In genomic region chr4:98242538-98242937, GRCh38 we compare ENCODE assay signal across 29 cellular contexts.
"Had no signal": no experiment of that assay in that cellular context is flagged by ENCODE, and none has a peak within 500 bp of the region (broad histone marks: within the 10 kb centered on the region; RNA-seq: fewer than 3 reads in every experiment).

No MANE protein-coding gene starts in this region.

- DNase-seq: activated CD4-positive, alpha-beta T cell treated with anti-CD3 and anti-CD28 coated beads for 48 hours; activated CD4-positive, alpha-beta T cell treated with anti-CD3 and anti-CD28 coated beads, Interleukin-2, amount 50 U/mL, for 48 hours; activated CD8-positive, alpha-beta memory T cell treated with anti-CD3 and anti-CD28 coated beads for 24 hours; activated effector memory CD4-positive, alpha-beta T cell treated with Interleukin-2 at 50 U/mL for 16 hours; activated naive CD4-positive, alpha-beta T cell treated with Interleukin-2 at 50 U/mL for 16 hours; endodermal cell; foreskin melanocyte; heart right ventricle; kidney glomerular epithelial cell; left lung; lower lobe of right lung; mesendoderm; natural killer cell; right lobe of liver; stimulated activated CD4-positive, alpha-beta T cell treated with anti-CD3 and anti-CD28 coated beads, Interleukin-1b, Interleukin-23, amount 100 ng/mL, for 48 hours; stimulated activated CD4-positive, alpha-beta T cell treated with anti-CD3 and anti-CD28 coated beads, Interleukin-4, amount 100 ng/mL, for 4 hours; stimulated activated CD8-positive, alpha-beta memory T cell treated with anti-CD3 and anti-CD28 coated beads, Interleukin-4, amount 100 ng/mL, for 48 hours; stimulated activated naive B cell treated with anti-CD40 and anti-IgM and Interleukin-4, amounts not matched to agents 10 μg/mL and 1 μg/mL and 100 μg/mL, for 72 hours; stomach; T1000; thyroid gland; upper lobe of left lung; WERI-Rb-1 had no signal

- H3K4me3 ChIP-seq: ascending aorta, breast epithelium, esophagus muscularis mucosa, heart right ventricle, left lung, lower lobe of right lung, right lobe of liver, skin epidermis, stomach, thyroid gland, upper lobe of left lung, vagina had no signal

- H3K27me3 ChIP-seq: ascending aorta, breast epithelium, esophagus muscularis mucosa, left lung, right lobe of liver, stomach, thyroid gland, upper lobe of left lung had no signal

- ATAC-seq: activated CD4-positive, CD25-positive, alpha-beta regulatory T cell treated with anti-CD3 and anti-CD28 coated beads, Interleukin-2, amount 50 U/mL, for 24 hours; heart right ventricle; left lung; lower lobe of right lung; natural killer cell; right lobe of liver; stimulated activated naive B cell treated with anti-CD40 and anti-IgM and Interleukin-4, amounts not matched to agents 10 μg/mL and 1 μg/mL and 100 μg/mL, for 72 hours had no signal

- H3K9me3 ChIP-seq: ascending aorta, breast epithelium, esophagus muscularis mucosa, heart right ventricle, left lung, lower lobe of right lung, right lobe of liver, stomach, thyroid gland, upper lobe of left lung, vagina had no signal

- H3K36me3 ChIP-seq: ascending aorta, breast epithelium, esophagus muscularis mucosa, heart right ventricle, left lung, lower lobe of right lung, right lobe of liver, stomach, thyroid gland, upper lobe of left lung, vagina, WERI-Rb-1 had no signal

- H3K4me1 ChIP-seq: ascending aorta, breast epithelium, esophagus muscularis mucosa, heart right ventricle, left lung, lower lobe of right lung, right lobe of liver, stomach, thyroid gland, upper lobe of left lung, vagina had no signal

- H3K27ac ChIP-seq: ascending aorta, breast epithelium, esophagus muscularis mucosa, heart right ventricle, left lung, lower lobe of right lung, right lobe of liver, skin epidermis, stomach, thyroid gland, upper lobe of left lung, vagina, WERI-Rb-1 had no signal
